In genomic region chr19:3404324-3405260, GRCh38 we compare ENCODE assay signal across 8 cellular contexts. TPM values are rescaled to one million over a fixed set of nuclear protein-coding genes. Genes with fewer than 3 reads are reported as not detected.
DNase-seq lines count a peak whose midpoint lies in the region; ATAC-seq and TF ChIP-seq lines count a peak whose summit lies in the region.

No MANE protein-coding gene starts in this region.

- peak in 1 of 7 experiments; percentile 7 for TF ChIP-seq CTCF in body of pancreas (IDR thresholded peaks at IDR 0.05)

- TF ChIP-seq POLR2A in body of pancreas (IDR thresholded peaks at IDR 0.05), result peak; percentile 86 to 92 (median 87)

- H3K27ac ChIP-seq in body of pancreas (peak overlapping the region; percentile 98 to 100 (median 100)), rectal smooth muscle tissue (ENCODE audit: low read depth, low read length) (peak overlapping the region; percentile 100)

- peaks cover 97% of the 10 kb centered on the region for H3K4me1 ChIP-seq in body of pancreas
- peaks cover 31% of the 10 kb centered on the region for H3K4me1 ChIP-seq in rectal smooth muscle tissue (ENCODE audit: control insufficient read depth, insufficient read depth, low read length)

- peaks cover 15% of the 10 kb centered on the region for H3K36me3 Mint-ChIP-seq in stimulated activated effector memory CD8-positive, alpha-beta T cell treated with anti-CD3 and anti-CD28 coated beads, Interleukin-12 subunit alpha, Interleukin-12 subunit beta, amount 100 ng/mL, for 72 hours

- H3K36me3 ChIP-seq in body of pancreas (replicated peaks in 1 of 2; ENCODE audit: insufficient read depth in 1 of 2, low read depth in 2 of 2) (peaks cover 0 to 2% of the 10 kb centered on the region in 2 donors), rectal smooth muscle tissue (ENCODE audit: control insufficient read depth, insufficient read depth, low read length) (no peaks in the 10 kb centered on the region)

- no peak overlapping the region for H3K4me3 Mint-ChIP-seq in stimulated activated effector memory CD8-positive, alpha-beta T cell treated with anti-CD3 and anti-CD28 coated beads, Interleukin-12 subunit alpha, Interleukin-12 subunit beta, amount 100 ng/mL, for 72 hours

- peak overlapping the region; percentile 43 for H3K9ac ChIP-seq in rectal smooth muscle tissue (ENCODE audit: low read length)

- peaks cover 4% of the 10 kb centered on the region for H3K4me1 Mint-ChIP-seq in stimulated activated effector memory CD8-positive, alpha-beta T cell treated with anti-CD3 and anti-CD28 coated beads, Interleukin-12 subunit alpha, Interleukin-12 subunit beta, amount 100 ng/mL, for 72 hours

- ATAC-seq in body of pancreas, result peak; percentile 76
- no peak for ATAC-seq in HG02610 (IDR thresholded peaks at IDR 0.05; ENCODE audit: unreplicated experiment)
- ATAC-seq in stimulated activated effector memory CD8-positive, alpha-beta T cell treated with anti-CD3 and anti-CD28 coated beads, Interleukin-12 subunit alpha, Interleukin-12 subunit beta, amount 100 ng/mL, for 72 hours, result no peak

- H3K27ac Mint-ChIP-seq in stimulated activated effector memory CD8-positive, alpha-beta T cell treated with anti-CD3 and anti-CD28 coated beads, Interleukin-12 subunit alpha, Interleukin-12 subunit beta, amount 100 ng/mL, for 72 hours, result no peak overlapping the region

- H3K27me3 ChIP-seq in body of pancreas, result no peaks in the 10 kb centered on the region
- no peaks in the 10 kb centered on the region for H3K27me3 ChIP-seq in rectal smooth muscle tissue (ENCODE audit: control insufficient read depth, insufficient read depth, low read length)

- WGBS in body of pancreas, 2 donors, result 14 to 15% methylated on average over 26 to 61 of the region's 62 CpGs

- intact Hi-C loops in body of pancreas (cut with DNase I), result no loop called here

- DNase-seq in C1 segment of cervical spinal cord (lab: John Stamatoyannopoulos, UW) (peak in 13 of 14 donors; percentile 43 to 92 (median 80)), body of pancreas (peak; percentile 93 to 95 (median 93)), hepatic stellate cell (ENCODE audit: low spot score) (peak; percentile 95), glomerular visceral epithelial cell (ENCODE audit: extremely low spot score) (no peak), NCI-H1930 (lab: John Stamatoyannopoulos, UW) (no peak)
- no peak for DNase-seq in stimulated activated effector memory CD8-positive, alpha-beta T cell treated with anti-CD3 and anti-CD28 coated beads, Interleukin-12 subunit alpha, Interleukin-12 subunit beta, amount 100 ng/mL, for 72 hours (ENCODE audit: low spot score in 2 of 2)

- no peak overlapping the region for H3K4me3 ChIP-seq in body of pancreas
- H3K4me3 ChIP-seq in rectal smooth muscle tissue (ENCODE audit: low read length), result peak overlapping the region; percentile 42

- no peaks in the 10 kb centered on the region for H3K9me3 ChIP-seq in body of pancreas

- no peaks in the 10 kb centered on the region for H3K9me3 Mint-ChIP-seq in stimulated activated effector memory CD8-positive, alpha-beta T cell treated with anti-CD3 and anti-CD28 coated beads, Interleukin-12 subunit alpha, Interleukin-12 subunit beta, amount 100 ng/mL, for 72 hours

RNA-seq across cellular contexts. Expression of gene NFIC, which starts 38.2 kb away (rescaled TPM):
- 100 to 1,000 TPM; 178 to 186 TPM for total RNA-seq in body of pancreas

Comparison
In these comparisons a context has a peak if more than half of its experiments do, and no peak if none do; other contexts are left out.
1. DNase-seq: peak in C1 segment of cervical spinal cord (13 of 14), body of pancreas (4 of 4) and hepatic stellate cell (single experiment); none in glomerular visceral epithelial cell (single experiment), stimulated activated effector memory CD8-positive, alpha-beta T cell treated with anti-CD3 and anti-CD28 coated beads, Interleukin-12 subunit alpha, Interleukin-12 subunit beta, amount 100 ng/mL, for 72 hours (0 of 2) and NCI-H1930 (0 of 2).